In the genomic region with DNA sequence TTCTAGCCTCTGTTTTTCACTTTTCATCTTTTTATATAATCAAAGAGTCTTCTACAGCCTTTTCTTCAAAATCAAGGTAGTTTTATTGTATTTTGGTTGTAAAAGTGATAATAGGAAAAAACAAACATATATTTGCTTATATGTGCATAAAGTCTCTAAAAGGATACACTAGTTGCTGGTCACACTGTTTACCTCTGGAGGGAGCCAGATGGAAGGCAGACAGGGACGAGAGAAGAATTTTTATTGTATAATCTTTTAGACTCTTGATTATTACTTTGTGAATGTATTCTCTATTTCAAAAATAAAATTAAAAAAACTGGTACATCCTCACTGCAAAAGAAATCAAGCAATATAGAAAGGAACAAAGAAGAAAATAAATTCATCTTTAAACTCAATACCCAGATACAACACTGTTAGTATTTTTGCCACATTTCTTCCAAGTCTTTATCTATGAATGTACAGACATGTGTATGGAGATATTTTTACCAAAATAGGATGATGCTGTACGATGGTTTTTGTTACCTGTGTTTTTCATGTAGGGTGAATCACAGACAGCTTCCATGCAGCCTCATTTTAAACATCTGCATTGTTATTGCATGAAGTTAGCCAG, we compare ENCODE assay signal across 8 cellular contexts. TPM values are rescaled to one million over a fixed set of nuclear protein-coding genes. Genes with fewer than 3 reads are reported as not detected.
DNase-seq lines count a peak whose midpoint lies in the region; ATAC-seq, FAIRE-seq and TF ChIP-seq lines count a peak whose summit lies in the region.

No MANE protein-coding gene starts in this region.

- TF ChIP-seq CTCF in osteocyte (IDR thresholded peaks at IDR 0.05), result peak; percentile 78

- H3K27ac Mint-ChIP-seq in osteocyte (ENCODE audit: unreplicated experiment), result no peak overlapping the region

- DNase-seq in NCI-H2171 treated with DMSO at 0.1 percent for 48 hours (lab: John Stamatoyannopoulos, UW) (peak; percentile 36), NCI-H2171 (lab: John Stamatoyannopoulos, UW) (no peak), HTR-8/SVneo (ENCODE audit: insufficient read length, low spot score) (peak; percentile 54), SKM-1 treated with dmso at 0.1 percent for 144 hours (lab: John Stamatoyannopoulos, UW; ENCODE audit: unreplicated experiment) (peak; percentile 4), osteocyte (ENCODE audit: extremely low spot score, unreplicated experiment) (no peak)

- no peaks in the 10 kb centered on the region for H3K4me1 Mint-ChIP-seq in osteocyte (ENCODE audit: unreplicated experiment)

- H3K36me3 Mint-ChIP-seq in osteocyte (ENCODE audit: unreplicated experiment), result no peaks in the 10 kb centered on the region

- no peak overlapping the region for H3K4me3 Mint-ChIP-seq in osteocyte (ENCODE audit: unreplicated experiment)

- peaks cover 14% of the 10 kb centered on the region for H3K27me3 Mint-ChIP-seq in osteocyte (ENCODE audit: unreplicated experiment)

- FAIRE-seq in HTR-8/SVneo (lab: Jason Lieb, UNC), result no peak

- H3K9me3 Mint-ChIP-seq in osteocyte (ENCODE audit: unreplicated experiment), result no peaks in the 10 kb centered on the region

- ATAC-seq in esophagus mucosa (peak; percentile 57), HG02763 (IDR thresholded peaks at IDR 0.05; ENCODE audit: unreplicated experiment) (no peak), GM18519 (IDR thresholded peaks at IDR 0.05; ENCODE audit: low FRiP score, unreplicated experiment) (no peak)

RNA-seq across cellular contexts. Expression of a gene that starts 6.1 kb away (rescaled TPM):
- total RNA-seq in esophagus mucosa (4.2 TPM), osteocyte (not detected in 2 replicates)

RNA-seq across cellular contexts. Expression of a gene that starts 30.8 kb away (rescaled TPM):
- 3.7 TPM for total RNA-seq in esophagus mucosa
- total RNA-seq in osteocyte, result 2.2 and 3.4 TPM in 2 replicates

RNA-seq across cellular contexts. Expression of a gene that starts 33.9 kb away (rescaled TPM):
- 15.6 TPM for total RNA-seq in esophagus mucosa
- 21.0 and 22.0 TPM in 2 replicates for total RNA-seq in osteocyte

RNA-seq across cellular contexts. Expression of a gene that starts 33.9 kb away (rescaled TPM):
- total RNA-seq in esophagus mucosa (15.3 TPM), osteocyte (26.3 and 28.2 TPM in 2 replicates)

RNA-seq across cellular contexts. Expression of a gene that starts 40.0 kb away (rescaled TPM):
- total RNA-seq in esophagus mucosa (37.6 TPM), osteocyte (not detected in 2 replicates)

Comparison
In these comparisons a context has a peak if more than half of its experiments do, and no peak if none do; other contexts are left out.
1. DNase-seq: peak in NCI-H2171 treated with DMSO at 0.1 percent for 48 hours (single experiment), HTR-8/SVneo (single experiment) and SKM-1 treated with dmso at 0.1 percent for 144 hours (single experiment); none in NCI-H2171 (single experiment) and osteocyte (single experiment).